Comparison of ENCODE assay signal across 8 cellular contexts in the genomic region with DNA sequence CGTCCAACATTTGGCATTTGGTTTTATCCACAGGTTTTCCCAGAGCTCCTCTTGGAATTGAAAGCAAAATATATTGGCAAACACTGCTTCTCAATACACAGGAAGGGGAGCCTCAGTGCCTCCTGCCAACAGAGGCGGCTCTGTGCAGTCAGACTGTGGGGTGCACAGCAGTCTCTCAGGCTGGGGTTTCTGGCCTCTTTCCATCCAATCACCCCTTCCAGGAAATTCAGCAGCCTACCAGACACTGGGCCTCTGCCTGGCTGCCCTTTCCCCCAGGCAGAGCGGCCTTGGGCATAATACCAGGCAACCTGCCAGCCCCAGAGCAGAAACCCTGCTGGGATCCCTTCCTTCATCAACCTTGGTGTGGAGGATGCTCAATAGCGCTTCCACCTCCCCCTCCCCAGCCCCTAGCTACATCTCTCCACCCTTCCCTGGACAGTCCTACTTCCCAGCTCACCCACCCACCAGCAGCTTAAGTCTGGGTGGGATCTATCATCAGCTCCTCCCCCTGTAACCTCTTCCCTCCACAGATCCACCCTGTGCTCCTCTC. TPM values are rescaled to one million over a fixed set of nuclear protein-coding genes. Genes with fewer than 3 reads are reported as not detected.
A peak's percentile ranks its signal among the peaks of the same experiment; 100 is the strongest.
DNase-seq lines count a peak whose midpoint lies in the region; ATAC-seq and TF ChIP-seq lines count a peak whose summit lies in the region.

No MANE protein-coding gene starts in this region.

- no peak for ATAC-seq in HG02678 (IDR thresholded peaks at IDR 0.05; ENCODE audit: unreplicated experiment)

- H3K4me2 ChIP-seq in fibroblast of lung (ENCODE audit: extremely low read depth, insufficient read depth, low read length): peak overlapping the region; percentile 54

- H3K4me1 ChIP-seq in fibroblast of lung (ENCODE audit: control insufficient read depth, extremely low read depth, insufficient read depth, low read length): peaks cover 8% of the 10 kb centered on the region

- H3K27ac ChIP-seq in fibroblast of lung (ENCODE audit: insufficient read depth, low read length): peak overlapping the region; percentile 31

- H3K27me3 ChIP-seq in fibroblast of lung (ENCODE audit: control insufficient read depth, insufficient read depth, low read length): no peaks in the 10 kb centered on the region

- H2AFZ ChIP-seq in fibroblast of lung (ENCODE audit: low read length): no peak overlapping the region

- no peaks in the 10 kb centered on the region for H3K9me3 ChIP-seq in fibroblast of lung (ENCODE audit: control insufficient read depth, insufficient read depth, low read depth, low read length)

- no peaks in the 10 kb centered on the region for H4K20me1 ChIP-seq in fibroblast of lung (ENCODE audit: control insufficient read depth, extremely low read depth, insufficient read depth, low read length)

- DNase-seq in Daoy (ENCODE audit: low read depth): peak; percentile 40
- peak; percentile 91 for DNase-seq in NCI-H2171 treated with DMSO at 0.1 percent for 48 hours (lab: John Stamatoyannopoulos, UW)
- DNase-seq in fibroblast of lung (ENCODE audit: low read depth in 2 of 2): peak; percentile 35 to 62
- peak; percentile 70 for DNase-seq in occipital lobe (lab: John Stamatoyannopoulos, UW)
- no peak for DNase-seq in OCI-M1 (lab: John Stamatoyannopoulos, UW)
- no peak for DNase-seq in activated CD8-positive, alpha-beta memory T cell treated with anti-CD3 and anti-CD28 coated beads for 24 hours
- no peak for DNase-seq in SIG-M5 (lab: John Stamatoyannopoulos, UW)

- no peak overlapping the region for H3K9ac ChIP-seq in fibroblast of lung (ENCODE audit: insufficient read depth, low read length)

- no peak for TF ChIP-seq CTCF in fibroblast of lung (conservative IDR thresholded peaks at IDR 0.05 in 1 of 2, IDR thresholded peaks at IDR 0.05 in 1 of 2; ENCODE audit: low read depth in 1 of 2, low read length in 2 of 2)

- peaks cover 17% of the 10 kb centered on the region for H3K36me3 ChIP-seq in fibroblast of lung (ENCODE audit: control insufficient read depth, insufficient read depth, low read length)

- peaks cover 27% of the 10 kb centered on the region for H3K79me2 ChIP-seq in fibroblast of lung (ENCODE audit: control insufficient read depth, insufficient read depth, low read length)

- H3K4me3 ChIP-seq in fibroblast of lung (replicated peaks in 1 of 4; ENCODE audit: control extremely low read depth in 1 of 4, insufficient read depth in 1 of 4, low read depth in 3 of 4, low read length in 4 of 4): peak overlapping the region in 2 of 4 experiments; percentile 5 to 14

RNA-seq across cellular contexts. Expression of a gene that starts 17.8 kb away (rescaled TPM):
- total RNA-seq in Daoy (2014; rRNA removed; shearing (Covaris generic)): not detected in 2 replicates
- total RNA-seq in fibroblast of lung (under 0.01 and 0.17 TPM in 2 replicates), occipital lobe (not detected)
- not detected in 2 replicates for polyA plus RNA-seq in fibroblast of lung
- 0.07 TPM in 1 of 2 replicates, not detected in the other for polyA plus RNA-seq in fibroblast of lung (2012)
- polyA minus RNA-seq in fibroblast of lung (ENCODE audit: low replicate concordance): not detected in 2 replicates

RNA-seq across cellular contexts. Expression of a gene that starts 40.5 kb away (rescaled TPM):
- 272 and 370 TPM in 2 replicates for total RNA-seq in Daoy (2014; rRNA removed; shearing (Covaris generic))
- total RNA-seq in fibroblast of lung (107 and 155 TPM in 2 replicates), occipital lobe (69.1 TPM)
- 294 and 353 TPM in 2 replicates for polyA plus RNA-seq in fibroblast of lung
- 291 and 347 TPM in 2 replicates for polyA plus RNA-seq in fibroblast of lung (2012)
- polyA minus RNA-seq in fibroblast of lung (ENCODE audit: low replicate concordance): 87.6 and 137 TPM in 2 replicates

RNA-seq across cellular contexts. Expression of a gene that starts 58.4 kb away (rescaled TPM):
- total RNA-seq in Daoy (2014; rRNA removed; shearing (Covaris generic)): 29.8 and 50.5 TPM in 2 replicates
- 46.0 and 62.9 TPM in 2 replicates for total RNA-seq in fibroblast of lung
- 52.2 and 88.7 TPM in 2 replicates for polyA plus RNA-seq in fibroblast of lung
- 84.9 and 110 TPM in 2 replicates for polyA plus RNA-seq in fibroblast of lung (2012)
- polyA minus RNA-seq in fibroblast of lung (ENCODE audit: low replicate concordance): 59.6 and 124 TPM in 2 replicates
- total RNA-seq in occipital lobe: 8.9 TPM

Comparison
In these comparisons a context has a peak if more than half of its experiments do, and no peak if none do; other contexts are left out.
1. DNase-seq: peak in Daoy (single experiment), NCI-H2171 treated with DMSO at 0.1 percent for 48 hours (single experiment), fibroblast of lung (2 of 2) and occipital lobe (single experiment); none in OCI-M1 (single experiment), activated CD8-positive, alpha-beta memory T cell treated with anti-CD3 and anti-CD28 coated beads for 24 hours (single experiment) and SIG-M5 (single experiment).